ENCODE assay signal across 23 cellular contexts in genomic region chr16:16867994-16868393, GRCh38.
DNase-seq lines count a peak whose midpoint lies in the region; ATAC-seq, FAIRE-seq and TF ChIP-seq lines count a peak whose summit lies in the region.
"Had no signal": no experiment of that assay in that cellular context is flagged by ENCODE, and none has a peak within 500 bp of the region (broad histone marks: within the 10 kb centered on the region; RNA-seq: fewer than 3 reads in every experiment).

No MANE protein-coding gene starts in this region.

- H3K36me3 Mint-ChIP-seq in activated CD8-positive, alpha-beta T cell treated with anti-CD3 and anti-CD28 coated beads, Interleukin-2, amount 10 ng/mL, durations not matched to agents 7 days and 5 days (ENCODE audit: low read depth), result no peaks in the 10 kb centered on the region
- H3K36me3 Mint-ChIP-seq: CD4-positive, CD25-positive, alpha-beta regulatory T cell; IgD-negative memory B cell had no signal

- H3K4me1 ChIP-seq in A549 (peaks cover 47% of the 10 kb centered on the region), iPS-18a (ENCODE audit: control insufficient read depth, low read depth, low read length) (peaks cover 24% of the 10 kb centered on the region), PC-9 (replicated peaks; ENCODE audit: insufficient read depth) (no peaks in the 10 kb centered on the region)
- H3K4me1 ChIP-seq: BE2C, SJCRH30 had no signal

- H3K4me3 ChIP-seq in A549 (no peak overlapping the region), iPS-18a (ENCODE audit: low read length) (peak overlapping the region; percentile 7), PC-9 (no peak overlapping the region)
- H3K4me3 ChIP-seq: GM23248, SJCRH30 had no signal

- H3K36me3 ChIP-seq in iPS-18a (ENCODE audit: control insufficient read depth, low read depth, low read length) (no peaks in the 10 kb centered on the region), PC-9 (ENCODE audit: low read depth) (no peaks in the 10 kb centered on the region)
- H3K36me3 ChIP-seq: BE2C, SJCRH30 had no signal

- no peak for DNase-seq in A549 (ENCODE audit: low read depth in 1 of 2, low spot score in 1 of 2)
- DNase-seq in HEK293T (ENCODE audit: extremely low spot score), result peak; percentile 35
- DNase-seq in NCI-H2227 treated with DMSO at 0.1 percent for 48 hours (lab: John Stamatoyannopoulos, UW), result peak; percentile 80
- no peak for DNase-seq in activated CD8-positive, alpha-beta T cell treated with anti-CD3 and anti-CD28 coated beads, Interleukin-2, amount 10 ng/mL, durations not matched to agents 7 days and 5 days
- DNase-seq in PC-9, result no peak
- no peak for DNase-seq in stimulated activated naive CD4-positive, alpha-beta T cell (lab: John Stamatoyannopoulos, UW)
- DNase-seq: 8988T; BE2C; CD4-positive, CD25-positive, alpha-beta regulatory T cell; COR-L47; DMS 273 treated with DMSO at 0.1 percent for 48 hours; DND-41; GDM1; GM23248; Karpas-422; NCI-H1048; NCI-H2081; NCI-H510A treated with DMSO at 0.1 percent for 48 hours; SJCRH30 had no signal

- TF ChIP-seq CTCF in A549 (IDR thresholded peaks at IDR 0.05), result no peak
- TF ChIP-seq CTCF in PC-9 (conservative IDR thresholded peaks at IDR 0.05), result no peak

- H3K4me1 Mint-ChIP-seq in activated CD8-positive, alpha-beta T cell treated with anti-CD3 and anti-CD28 coated beads, Interleukin-2, amount 10 ng/mL, durations not matched to agents 7 days and 5 days (ENCODE audit: low read depth), result no peaks in the 10 kb centered on the region
- H3K4me1 Mint-ChIP-seq: CD4-positive, CD25-positive, alpha-beta regulatory T cell; IgD-negative memory B cell had no signal

- no peak overlapping the region for H3K27ac Mint-ChIP-seq in activated CD8-positive, alpha-beta T cell treated with anti-CD3 and anti-CD28 coated beads, Interleukin-2, amount 10 ng/mL, durations not matched to agents 7 days and 5 days
- H3K27ac Mint-ChIP-seq: CD4-positive, CD25-positive, alpha-beta regulatory T cell; IgD-negative memory B cell had no signal

- no peak overlapping the region for H3K4me3 Mint-ChIP-seq in activated CD8-positive, alpha-beta T cell treated with anti-CD3 and anti-CD28 coated beads, Interleukin-2, amount 10 ng/mL, durations not matched to agents 7 days and 5 days
- H3K4me3 Mint-ChIP-seq: CD4-positive, CD25-positive, alpha-beta regulatory T cell; IgD-negative memory B cell had no signal

- no peaks in the 10 kb centered on the region for H4K20me1 ChIP-seq in PC-9 (ENCODE audit: insufficient read depth)

- POLR2A ChIA-PET in A549 (lab: Yijun Ruan, JAX), result no interaction called here
- POLR2A ChIA-PET in HEK293T (lab: Yijun Ruan, JAX), result no interaction called here
- POLR2A ChIA-PET in activated CD8-positive, alpha-beta T cell treated with anti-CD3 and anti-CD28 coated beads, Interleukin-2, amount 10 ng/mL, durations not matched to agents 7 days and 5 days (lab: Charles Lee), result no interaction called here
- POLR2A ChIA-PET in PC-9 (lab: Charles Lee; ENCODE audit: unreplicated experiment), result no interaction called here

- no peaks in the 10 kb centered on the region for H3F3A ChIP-seq in PC-9 (ENCODE audit: insufficient read depth, low read depth)

- no TSS peak for BruUV-seq in PC-9 (replicated peaks; lab: Mats Ljungman, UMichigan)

- no peak for FAIRE-seq in A549 (lab: Jason Lieb, UNC)

- no peak overlapping the region for H3K9ac ChIP-seq in iPS-18a (ENCODE audit: low read length)
- H3K9ac ChIP-seq: GM23248 had no signal

- TF ChIP-seq EP300 in A549 (IDR thresholded peaks at IDR 0.05), result no peak

- H3K27me3 Mint-ChIP-seq in activated CD8-positive, alpha-beta T cell treated with anti-CD3 and anti-CD28 coated beads, Interleukin-2, amount 10 ng/mL, durations not matched to agents 7 days and 5 days (ENCODE audit: low read depth), result peaks cover 16% of the 10 kb centered on the region

- peak overlapping the region; percentile 50; the same call in 2 of the 3 replicates for H3K4me2 ChIP-seq in A549
- H3K4me2 ChIP-seq in PC-9, result no peak overlapping the region

- no peak for ATAC-seq in A549
- no peak for ATAC-seq in activated CD8-positive, alpha-beta T cell treated with anti-CD3 and anti-CD28 coated beads, Interleukin-2, amount 10 ng/mL, durations not matched to agents 7 days and 5 days
- no peak for ATAC-seq in GM19397 (IDR thresholded peaks at IDR 0.05; ENCODE audit: unreplicated experiment)
- ATAC-seq: Panc1 had no signal

- no peaks in the 10 kb centered on the region for H3K9me3 ChIP-seq in A549
- no peaks in the 10 kb centered on the region for H3K9me3 ChIP-seq in iPS-18a (ENCODE audit: control insufficient read depth, low read depth, low read length)
- no peaks in the 10 kb centered on the region for H3K9me3 ChIP-seq in PC-9 (ENCODE audit: insufficient read depth, low read depth)
- H3K9me3 ChIP-seq: BE2C, SJCRH30 had no signal

- intact Hi-C loops in PC-9 (cut with micrococcal nuclease; ENCODE audit: unreplicated experiment), result no loop called here

- no peaks in the 10 kb centered on the region for H3K9me2 ChIP-seq in PC-9 (ENCODE audit: insufficient read depth)

- no peak overlapping the region for H2AFZ ChIP-seq in PC-9
- H2AFZ ChIP-seq: GM23248 had no signal

- no peak for TF ChIP-seq RAD21 in A549 (conservative IDR thresholded peaks at IDR 0.05 in 1 of 2, IDR thresholded peaks at IDR 0.05 in 1 of 2)

- CTCF ChIA-PET in A549 (lab: Yijun Ruan, JAX) (interaction anchor here (1.0 kb wide), 1 partner anchor 9 kb away, joined by 4 read pairs; no protein-coding TSS in a partner anchor), HEK293T (lab: Yijun Ruan, JAX) (no interaction called here), PC-9 (lab: Charles Lee) (no interaction called here)
- CTCF ChIA-PET in activated CD8-positive, alpha-beta T cell treated with anti-CD3 and anti-CD28 coated beads, Interleukin-2, amount 10 ng/mL, durations not matched to agents 7 days and 5 days (lab: Charles Lee), result no interaction called here

- H3K9me3 Mint-ChIP-seq in activated CD8-positive, alpha-beta T cell treated with anti-CD3 and anti-CD28 coated beads, Interleukin-2, amount 10 ng/mL, durations not matched to agents 7 days and 5 days (ENCODE audit: insufficient read depth), result no peaks in the 10 kb centered on the region
- H3K9me3 Mint-ChIP-seq: IgD-negative memory B cell had no signal

- H3K27me3 ChIP-seq in iPS-18a (ENCODE audit: control insufficient read depth, insufficient read depth, low read length) (no peaks in the 10 kb centered on the region), PC-9 (ENCODE audit: insufficient read depth, low read depth) (peaks cover 41% of the 10 kb centered on the region)
- H3K27me3 ChIP-seq: SJCRH30 had no signal

- no peak for TF ChIP-seq POLR2A in A549 (IDR thresholded peaks at IDR 0.05; ENCODE audit: low read length)

- no peaks in the 10 kb centered on the region for H3K79me2 ChIP-seq in PC-9 (ENCODE audit: low read depth)

- peak overlapping the region; percentile 56 to 58 for H3K27ac ChIP-seq in A549
- no peak overlapping the region for H3K27ac ChIP-seq in iPS-18a (ENCODE audit: low read length)
- no peak overlapping the region for H3K27ac ChIP-seq in PC-9
- H3K27ac ChIP-seq: GM23248, SJCRH30 had no signal

- WGBS in A549 (ENCODE audit: missing lambda C conversion rate), result 42% methylated on average over 6 of the region's 6 CpGs

TF ChIP-seq in A549, 52 proteins besides CTCF, POLR2A, EP300 and RAD21 (continues in another document):
- TF ChIP-seq RCOR1 (IDR thresholded peaks at IDR 0.05; ENCODE audit: low read depth, low read length) (no peak), PHF8 (IDR thresholded peaks at IDR 0.05; ENCODE audit: borderline replicate concordance, low read depth) (no peak), HMGXB4 (CRISPR knock-in tag; IDR thresholded peaks at IDR 0.05; ENCODE audit: borderline replicate concordance) (no peak), TFCP2L1 (CRISPR knock-in tag; IDR thresholded peaks at IDR 0.05) (no peak), HOXA7 (CRISPR knock-in tag; IDR thresholded peaks at IDR 0.05) (no peak), HEYL (CRISPR knock-in tag; IDR thresholded peaks at IDR 0.05) (no peak), FOXS1 (CRISPR knock-in tag; IDR thresholded peaks at IDR 0.05) (no peak), FOSB (CRISPR knock-in tag; IDR thresholded peaks at IDR 0.05) (no peak), CBX8 (IDR thresholded peaks at IDR 0.05) (no peak)

TF ChIP-seq in HEK293T, 16 proteins besides CTCF, POLR2A, EP300 and RAD21:
- no peak; the same call in 1 of the 2 replicates for TF ChIP-seq CTBP1 (IDR thresholded peaks at IDR 0.05; ENCODE audit: borderline replicate concordance)
- no peak for TF ChIP-seq ARNT (IDR thresholded peaks at IDR 0.05)
- no peak for TF ChIP-seq ZNF384 (IDR thresholded peaks at IDR 0.05)
- no peak for TF ChIP-seq FOXA1 (IDR thresholded peaks at IDR 0.05)
- no peak for TF ChIP-seq HDGF (IDR thresholded peaks at IDR 0.05; ENCODE audit: borderline replicate concordance)
- TF ChIP-seq, protein P1, sequence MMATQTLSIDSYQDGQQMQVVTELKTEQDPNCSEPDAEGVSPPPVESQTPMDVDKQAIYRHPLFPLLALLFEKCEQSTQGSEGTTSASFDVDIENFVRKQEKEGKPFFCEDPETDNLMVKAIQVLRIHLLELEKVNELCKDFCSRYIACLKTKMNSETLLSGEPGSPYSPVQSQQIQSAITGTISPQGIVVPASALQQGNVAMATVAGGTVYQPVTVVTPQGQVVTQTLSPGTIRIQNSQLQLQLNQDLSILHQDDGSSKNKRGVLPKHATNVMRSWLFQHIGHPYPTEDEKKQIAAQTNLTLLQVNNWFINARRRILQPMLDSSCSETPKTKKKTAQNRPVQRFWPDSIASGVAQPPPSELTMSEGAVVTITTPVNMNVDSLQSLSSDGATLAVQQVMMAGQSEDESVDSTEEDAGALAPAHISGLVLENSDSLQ (IDR thresholded peaks at IDR 0.05), result no peak

Comparison
In these comparisons a context has a peak if more than half of its experiments do, and no peak if none do; other contexts are left out.
1. DNase-seq: peak in HEK293T (single experiment) and NCI-H2227 treated with DMSO at 0.1 percent for 48 hours (single experiment); none in A549 (0 of 2), activated CD8-positive, alpha-beta T cell treated with anti-CD3 and anti-CD28 coated beads, Interleukin-2, amount 10 ng/mL, durations not matched to agents 7 days and 5 days (single experiment), PC-9 (0 of 2) and stimulated activated naive CD4-positive, alpha-beta T cell (0 of 6).
2. H3K27ac ChIP-seq: peak in A549 (2 of 2); none in iPS-18a (single experiment) and PC-9 (single experiment).